ENCODE assay signal across 25 cellular contexts in genomic region chr10:34615770-34616169, GRCh38.
DNase-seq lines count a peak whose midpoint lies in the region; ATAC-seq and TF ChIP-seq lines count a peak whose summit lies in the region.
"Had no signal": no experiment of that assay in that cellular context is flagged by ENCODE, and none has a peak within 500 bp of the region (broad histone marks: within the 10 kb centered on the region; RNA-seq: fewer than 3 reads in every experiment).

No MANE protein-coding gene starts in this region.

- no peaks in the 10 kb centered on the region for H4K20me1 ChIP-seq in SK-N-SH (ENCODE audit: insufficient read depth)

- no peaks in the 10 kb centered on the region for H3K9me3 Mint-ChIP-seq in chondrocyte (ENCODE audit: low read depth)
- no peaks in the 10 kb centered on the region for H3K9me3 Mint-ChIP-seq in stimulated activated effector memory CD8-positive, alpha-beta T cell treated with anti-CD3 and anti-CD28 coated beads, Interleukin-12 subunit alpha, Interleukin-12 subunit beta, amount 100 ng/mL, for 72 hours
- H3K9me3 Mint-ChIP-seq: activated B cell treated with CpG ODN at 0.5 μM for 24 hours; activated naive CD8-positive, alpha-beta T cell treated with anti-CD3 and anti-CD28 coated beads, Interleukin-2, amount 10 ng/mL, durations not matched to agents 7 days and 5 days; naive thymus-derived CD8-positive, alpha-beta T cell had no signal

- CTCF ChIA-PET in SK-N-SH (lab: Yijun Ruan, JAX): interaction anchor here (0.6 to 0.8 kb wide), 3 partner anchors 22 to 1392 kb away, joined by 3 read pairs; no protein-coding TSS in a partner anchor

- no peak for ATAC-seq in SK-N-SH treated with all-trans-retinoic acid at 6 μM for 48 hours
- peak; percentile 73 for ATAC-seq in HG02938 (IDR thresholded peaks at IDR 0.05; ENCODE audit: unreplicated experiment)
- no peak for ATAC-seq in stimulated activated effector memory CD8-positive, alpha-beta T cell treated with anti-CD3 and anti-CD28 coated beads, Interleukin-12 subunit alpha, Interleukin-12 subunit beta, amount 100 ng/mL, for 72 hours
- ATAC-seq in GM18867 (IDR thresholded peaks at IDR 0.05; ENCODE audit: unreplicated experiment): no peak
- ATAC-seq: body of pancreas; naive thymus-derived CD8-positive, alpha-beta T cell; pancreas; right cardiac atrium had no signal

- H3K9me2 ChIP-seq in SK-N-SH: no peaks in the 10 kb centered on the region

- WGBS in SK-N-SH (ENCODE audit: low lambda C conversion rate): 91% methylated on average over 3 of the region's 3 CpGs

- no peaks in the 10 kb centered on the region for H3K9me3 ChIP-seq in SK-N-SH
- H3K9me3 ChIP-seq: body of pancreas, esophagus squamous epithelium, pancreas, stomach, upper lobe of left lung had no signal

- peaks cover 8% of the 10 kb centered on the region for H3K4me1 Mint-ChIP-seq in chondrocyte (ENCODE audit: low read depth)
- H3K4me1 Mint-ChIP-seq in stimulated activated effector memory CD8-positive, alpha-beta T cell treated with anti-CD3 and anti-CD28 coated beads, Interleukin-12 subunit alpha, Interleukin-12 subunit beta, amount 100 ng/mL, for 72 hours: no peaks in the 10 kb centered on the region
- H3K4me1 Mint-ChIP-seq: activated B cell treated with CpG ODN at 0.5 μM for 24 hours; activated naive CD8-positive, alpha-beta T cell treated with anti-CD3 and anti-CD28 coated beads, Interleukin-2, amount 10 ng/mL, durations not matched to agents 7 days and 5 days; naive thymus-derived CD8-positive, alpha-beta T cell had no signal

- H3K36me3 Mint-ChIP-seq in chondrocyte (ENCODE audit: low read depth): no peaks in the 10 kb centered on the region
- H3K36me3 Mint-ChIP-seq in stimulated activated effector memory CD8-positive, alpha-beta T cell treated with anti-CD3 and anti-CD28 coated beads, Interleukin-12 subunit alpha, Interleukin-12 subunit beta, amount 100 ng/mL, for 72 hours: no peaks in the 10 kb centered on the region
- H3K36me3 Mint-ChIP-seq: activated naive CD8-positive, alpha-beta T cell treated with anti-CD3 and anti-CD28 coated beads, Interleukin-2, amount 10 ng/mL, durations not matched to agents 7 days and 5 days; naive thymus-derived CD8-positive, alpha-beta T cell had no signal

- H3K4me1 ChIP-seq in SK-N-SH (ENCODE audit: control insufficient read depth in 1 of 2, insufficient read depth in 2 of 2, low read depth in 1 of 2, low read length in 1 of 2): peaks cover 0 to 18% of the 10 kb centered on the region in 2 experiments; a peak in 3 of 4 replicates
- H3K4me1 ChIP-seq: upper lobe of left lung had no signal

- H3K27me3 Mint-ChIP-seq in chondrocyte (ENCODE audit: low read depth): no peaks in the 10 kb centered on the region
- H3K27me3 Mint-ChIP-seq: activated B cell treated with CpG ODN at 0.5 μM for 24 hours had no signal

- H3K4me3 Mint-ChIP-seq in chondrocyte (ENCODE audit: unreplicated experiment): no peak overlapping the region
- no peak overlapping the region for H3K4me3 Mint-ChIP-seq in stimulated activated effector memory CD8-positive, alpha-beta T cell treated with anti-CD3 and anti-CD28 coated beads, Interleukin-12 subunit alpha, Interleukin-12 subunit beta, amount 100 ng/mL, for 72 hours
- H3K4me3 Mint-ChIP-seq: activated B cell treated with CpG ODN at 0.5 μM for 24 hours; activated naive CD8-positive, alpha-beta T cell treated with anti-CD3 and anti-CD28 coated beads, Interleukin-2, amount 10 ng/mL, durations not matched to agents 7 days and 5 days; naive thymus-derived CD8-positive, alpha-beta T cell had no signal

- H3K4me2 ChIP-seq in SK-N-SH: no peak overlapping the region

- no peak for TF ChIP-seq EP300 in SK-N-SH (IDR thresholded peaks at IDR 0.05; ENCODE audit: borderline replicate concordance in 1 of 2, low read depth in 1 of 2, low read length in 1 of 2)

- TF ChIP-seq RAD21 in SK-N-SH (IDR thresholded peaks at IDR 0.05; ENCODE audit: low read length): no peak

- peaks cover 46% of the 10 kb centered on the region for H3K79me2 ChIP-seq in SK-N-SH (ENCODE audit: insufficient read depth)

- no peaks in the 10 kb centered on the region for H3K36me3 ChIP-seq in SK-N-SH (replicated peaks in 1 of 2; ENCODE audit: control insufficient read depth in 1 of 2, insufficient read depth in 2 of 2, low read length in 1 of 2)
- H3K36me3 ChIP-seq: esophagus squamous epithelium, pancreas, stomach, upper lobe of left lung had no signal

- H3K27me3 ChIP-seq in SK-N-SH (ENCODE audit: insufficient read depth): no peaks in the 10 kb centered on the region
- H3K27me3 ChIP-seq: body of pancreas, esophagus squamous epithelium, pancreas, stomach, upper lobe of left lung had no signal

- DNase-seq in SK-N-SH: no peak
- DNase-seq in chondrocyte (ENCODE audit: low spot score): no peak
- DNase-seq in stromal cell of bone marrow (ENCODE audit: low read depth): peak; percentile 48
- DNase-seq in kidney glomerular epithelial cell (lab: John Stamatoyannopoulos, UW): no peak
- DNase-seq in stimulated activated effector memory CD8-positive, alpha-beta T cell treated with anti-CD3 and anti-CD28 coated beads, Interleukin-12 subunit alpha, Interleukin-12 subunit beta, amount 100 ng/mL, for 72 hours (ENCODE audit: low spot score in 2 of 2): no peak
- DNase-seq: activated B cell treated with CpG ODN at 0.5 μM for 24 hours; activated CD4-positive, alpha-beta T cell treated with anti-CD3 and anti-CD28 coated beads, Interleukin-2, amount 50 U/mL, for 4 hours; activated CD8-positive, alpha-beta memory T cell treated with anti-CD3 and anti-CD28 coated beads, Interleukin-2, amount 50 U/mL, for 4 hours; activated naive CD8-positive, alpha-beta T cell treated with anti-CD3 and anti-CD28 coated beads, Interleukin-2, amount 10 ng/mL, durations not matched to agents 7 days and 5 days; body of pancreas; esophagus squamous epithelium; GOT3; KG1; mesendoderm; MV-4-11; naive thymus-derived CD8-positive, alpha-beta T cell; NCI-H1694 treated with DMSO at 0.1 percent for 48 hours; pancreas; right cardiac atrium; stomach; upper lobe of left lung had no signal

- H3F3A ChIP-seq in SK-N-SH (replicated peaks; ENCODE audit: insufficient read depth): no peaks in the 10 kb centered on the region

- no peak overlapping the region for H3K9ac ChIP-seq in SK-N-SH

- H2AFZ ChIP-seq in SK-N-SH (ENCODE audit: low read depth): no peak overlapping the region

- POLR2A ChIA-PET in SK-N-SH (lab: Yijun Ruan, JAX): no interaction called here

- H3K4me3 ChIP-seq in SK-N-SH (ENCODE audit: low read depth in 2 of 2, low read length in 1 of 2): no peak overlapping the region
- H3K4me3 ChIP-seq: body of pancreas, esophagus squamous epithelium, pancreas, stomach, upper lobe of left lung had no signal

- no peak overlapping the region for H3K27ac ChIP-seq in SK-N-SH (ENCODE audit: low read depth in 2 of 2, low read length in 1 of 2)
- H3K27ac ChIP-seq: 22Rv1, body of pancreas, esophagus squamous epithelium, pancreas, stomach, upper lobe of left lung had no signal

- TF ChIP-seq CTCF in SK-N-SH (IDR thresholded peaks at IDR 0.05) (peak; percentile 14; the same call in 1 of the 2 replicates), chondrocyte (IDR thresholded peaks at IDR 0.05) (peak; percentile 28)

- no peak overlapping the region for H3K27ac Mint-ChIP-seq in chondrocyte (ENCODE audit: unreplicated experiment)
- no peak overlapping the region for H3K27ac Mint-ChIP-seq in stimulated activated effector memory CD8-positive, alpha-beta T cell treated with anti-CD3 and anti-CD28 coated beads, Interleukin-12 subunit alpha, Interleukin-12 subunit beta, amount 100 ng/mL, for 72 hours
- H3K27ac Mint-ChIP-seq: activated B cell treated with CpG ODN at 0.5 μM for 24 hours; activated naive CD8-positive, alpha-beta T cell treated with anti-CD3 and anti-CD28 coated beads, Interleukin-2, amount 10 ng/mL, durations not matched to agents 7 days and 5 days; naive thymus-derived CD8-positive, alpha-beta T cell had no signal

TF ChIP-seq in SK-N-SH, 30 proteins besides CTCF, POLR2A, EP300 and RAD21:
- TF ChIP-seq TCF12 (IDR thresholded peaks at IDR 0.05): no peak
- no peak for TF ChIP-seq NFIC (IDR thresholded peaks at IDR 0.05; ENCODE audit: borderline replicate concordance)
- TF ChIP-seq CHD2 (IDR thresholded peaks at IDR 0.05; ENCODE audit: low read length, partially characterized antibody): no peak
- TF ChIP-seq YY1 (IDR thresholded peaks at IDR 0.05; ENCODE audit: low read depth): no peak
- TF ChIP-seq USF1 (IDR thresholded peaks at IDR 0.05; ENCODE audit: borderline replicate concordance, low read depth): no peak
- no peak for TF ChIP-seq NRF1 (IDR thresholded peaks at IDR 0.05; ENCODE audit: low read depth, low read length)

TF ChIP-seq in SK-N-SH treated with all-trans-retinoic acid at 6 μM for 48 hours, 23 proteins besides CTCF, POLR2A, EP300 and RAD21 (continues in another document):
- TF ChIP-seq CSDC2 (CRISPR knock-in tag; IDR thresholded peaks at IDR 0.05) (no peak), TOX (CRISPR knock-in tag; IDR thresholded peaks at IDR 0.05; ENCODE audit: borderline replicate concordance) (no peak), POU6F1 (CRISPR knock-in tag; IDR thresholded peaks at IDR 0.05; ENCODE audit: borderline replicate concordance, low read depth) (no peak), ZNF70 (CRISPR knock-in tag; IDR thresholded peaks at IDR 0.05) (no peak), BACH2 (CRISPR knock-in tag; IDR thresholded peaks at IDR 0.05; ENCODE audit: borderline replicate concordance) (no peak), RARB (CRISPR knock-in tag; IDR thresholded peaks at IDR 0.05) (no peak)
